ENCODE assay signal across 2 cellular contexts in the genomic region with DNA sequence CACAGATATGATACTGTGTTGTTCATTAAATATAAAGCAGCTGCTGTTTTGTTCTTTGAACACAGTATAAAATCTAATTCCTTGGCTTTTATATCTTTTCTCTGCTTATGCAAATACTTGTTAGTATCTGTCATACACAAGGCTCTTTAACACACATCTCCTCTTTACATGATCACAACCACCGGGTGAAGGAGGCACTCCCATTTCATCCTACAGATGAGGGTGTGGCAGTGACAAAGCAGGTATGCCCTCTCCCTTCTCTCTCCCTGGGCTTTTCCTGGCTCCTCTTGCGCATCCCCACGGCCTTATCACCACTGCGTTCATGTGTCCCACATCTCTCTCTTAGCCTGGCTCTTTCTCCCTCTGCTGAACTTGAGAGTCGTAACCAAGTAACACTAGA.
TF ChIP-seq lines count a peak whose summit lies in the region.

No MANE protein-coding gene starts in this region.

TF ChIP-seq in SK-N-SH treated with all-trans-retinoic acid at 6 μM for 48 hours, 23 proteins besides CTCF, POLR2A, EP300 and RAD21 (continued from another document):
- TF ChIP-seq CREB5 (CRISPR knock-in tag; IDR thresholded peaks at IDR 0.05; ENCODE audit: low read depth), result no peak
- no peak for TF ChIP-seq ZNF565 (CRISPR knock-in tag; conservative IDR thresholded peaks at IDR 0.05; ENCODE audit: low read depth)
- no peak for TF ChIP-seq CSDC2 (CRISPR knock-in tag; IDR thresholded peaks at IDR 0.05)
- TF ChIP-seq ZNF70 (CRISPR knock-in tag; IDR thresholded peaks at IDR 0.05), result no peak
- no peak for TF ChIP-seq PPARA (CRISPR knock-in tag; IDR thresholded peaks at IDR 0.05; ENCODE audit: borderline replicate concordance)
- no peak for TF ChIP-seq POU6F1 (CRISPR knock-in tag; IDR thresholded peaks at IDR 0.05; ENCODE audit: borderline replicate concordance, low read depth)
- no peak for TF ChIP-seq PATZ1 (CRISPR knock-in tag; IDR thresholded peaks at IDR 0.05; ENCODE audit: borderline replicate concordance)
- no peak for TF ChIP-seq ZFP30 (CRISPR knock-in tag; IDR thresholded peaks at IDR 0.05)

TF ChIP-seq in SK-N-SH, 30 proteins besides CTCF, POLR2A, EP300 and RAD21 (continued from another document):
- TF ChIP-seq RFX5 (IDR thresholded peaks at IDR 0.05; ENCODE audit: low read length), result no peak
- no peak for TF ChIP-seq YY1 (IDR thresholded peaks at IDR 0.05; ENCODE audit: low read depth)
- TF ChIP-seq MEF2A (IDR thresholded peaks at IDR 0.05; ENCODE audit: borderline replicate concordance, low read depth), result no peak
- no peak for TF ChIP-seq RXRA (IDR thresholded peaks at IDR 0.05; ENCODE audit: borderline replicate concordance, low read depth)
- TF ChIP-seq, protein P1, sequence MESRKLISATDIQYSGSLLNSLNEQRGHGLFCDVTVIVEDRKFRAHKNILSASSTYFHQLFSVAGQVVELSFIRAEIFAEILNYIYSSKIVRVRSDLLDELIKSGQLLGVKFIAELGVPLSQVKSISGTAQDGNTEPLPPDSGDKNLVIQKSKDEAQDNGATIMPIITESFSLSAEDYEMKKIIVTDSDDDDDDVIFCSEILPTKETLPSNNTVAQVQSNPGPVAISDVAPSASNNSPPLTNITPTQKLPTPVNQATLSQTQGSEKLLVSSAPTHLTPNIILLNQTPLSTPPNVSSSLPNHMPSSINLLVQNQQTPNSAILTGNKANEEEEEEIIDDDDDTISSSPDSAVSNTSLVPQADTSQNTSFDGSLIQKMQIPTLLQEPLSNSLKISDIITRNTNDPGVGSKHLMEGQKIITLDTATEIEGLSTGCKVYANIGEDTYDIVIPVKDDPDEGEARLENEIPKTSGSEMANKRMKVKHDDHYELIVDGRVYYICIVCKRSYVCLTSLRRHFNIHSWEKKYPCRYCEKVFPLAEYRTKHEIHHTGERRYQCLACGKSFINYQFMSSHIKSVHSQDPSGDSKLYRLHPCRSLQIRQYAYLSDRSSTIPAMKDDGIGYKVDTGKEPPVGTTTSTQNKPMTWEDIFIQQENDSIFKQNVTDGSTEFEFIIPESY (IDR thresholded peaks at IDR 0.05; ENCODE audit: borderline replicate concordance, low read depth), result no peak
- no peak for TF ChIP-seq FOSL2 (IDR thresholded peaks at IDR 0.05; ENCODE audit: borderline replicate concordance, low read depth)
- TF ChIP-seq CHD2 (IDR thresholded peaks at IDR 0.05; ENCODE audit: low read length, partially characterized antibody), result no peak
- TF ChIP-seq, protein P2, sequence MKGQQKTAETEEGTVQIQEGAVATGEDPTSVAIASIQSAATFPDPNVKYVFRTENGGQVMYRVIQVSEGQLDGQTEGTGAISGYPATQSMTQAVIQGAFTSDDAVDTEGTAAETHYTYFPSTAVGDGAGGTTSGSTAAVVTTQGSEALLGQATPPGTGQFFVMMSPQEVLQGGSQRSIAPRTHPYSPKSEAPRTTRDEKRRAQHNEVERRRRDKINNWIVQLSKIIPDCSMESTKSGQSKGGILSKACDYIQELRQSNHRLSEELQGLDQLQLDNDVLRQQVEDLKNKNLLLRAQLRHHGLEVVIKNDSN (IDR thresholded peaks at IDR 0.05; ENCODE audit: borderline replicate concordance, low read depth), result no peak
- no peak for TF ChIP-seq FOXM1 (IDR thresholded peaks at IDR 0.05; ENCODE audit: low read depth)
- TF ChIP-seq REST (IDR thresholded peaks at IDR 0.05; ENCODE audit: low read depth, low read length), result no peak
TF ChIP-seq in SK-N-SH: peak in this region for 0.
